Comparison of ENCODE assay signal across 8 cellular contexts in the genomic region with DNA sequence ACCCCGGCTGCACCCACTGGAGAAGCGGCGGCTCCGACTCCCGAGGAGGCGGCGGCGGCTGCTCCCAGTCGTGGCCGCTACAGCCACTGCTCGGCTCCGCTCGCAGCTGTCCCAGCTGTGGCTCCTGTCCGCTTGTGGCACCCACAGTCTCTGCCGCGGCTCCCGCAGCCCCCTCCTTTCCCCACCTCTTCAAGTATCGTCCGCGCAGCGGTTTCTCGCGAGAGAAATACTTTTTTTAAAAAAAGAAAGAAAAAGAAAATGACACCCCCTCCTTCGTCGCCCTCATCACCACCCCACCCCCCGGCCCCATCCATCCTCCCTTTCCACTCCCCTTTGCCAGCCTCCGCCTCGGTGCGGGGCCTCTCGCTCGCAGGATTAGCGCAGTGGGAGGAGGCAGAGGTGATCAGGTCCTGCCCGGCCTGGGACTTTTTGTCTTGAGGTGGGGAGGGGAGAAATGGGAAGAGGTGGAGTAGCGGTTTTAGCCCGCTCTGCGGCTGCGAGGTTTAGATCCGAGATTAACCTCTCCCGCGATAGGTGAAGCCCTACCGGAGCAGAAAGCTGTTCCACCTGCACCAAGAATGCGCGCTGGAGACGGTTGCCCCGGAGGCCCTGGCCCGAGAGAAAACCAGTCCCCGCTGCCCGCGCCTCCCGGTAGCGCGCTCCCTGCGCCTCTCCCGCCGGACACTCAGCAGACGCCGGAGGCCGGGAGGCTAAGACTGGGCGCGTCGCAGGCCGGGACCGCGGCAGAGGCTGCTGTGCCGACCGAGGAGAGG. TPM values are rescaled to one million over a fixed set of nuclear protein-coding genes. Genes with fewer than 3 reads are reported as not detected.
A peak's percentile ranks its signal among the peaks of the same experiment; 100 is the strongest.
DNase-seq lines count a peak whose midpoint lies in the region; ATAC-seq and TF ChIP-seq lines count a peak whose summit lies in the region.

Gene FBN1, minus strand, starts transcription at position 152 of the 773 bp plus-strand sequence. CDS start 940 bp downstream, outside the sequence.

- BruUV-seq in Caco-2 (replicated peaks; lab: Mats Ljungman, UMichigan) = no TSS peak

- TF ChIP-seq CTCF in Caco-2 (IDR thresholded peaks at IDR 0.05; ENCODE audit: insufficient read depth in 1 of 2, low read depth in 1 of 2, low read length in 1 of 2, severe bottlenecking in 1 of 2, unreplicated experiment in 1 of 2) (no peak), endodermal cell (conservative IDR thresholded peaks at IDR 0.05) (no peak), lower lobe of right lung (IDR thresholded peaks at IDR 0.05) (no peak)

- peak; percentile 88 for TF ChIP-seq POLR2A in GM18951 (IDR thresholded peaks at IDR 0.05; ENCODE audit: extremely low read depth, insufficient read depth, insufficient read length)

- H3K9me3 ChIP-seq in Caco-2 (no peaks in the 10 kb centered on the region), endodermal cell (ENCODE audit: control insufficient read depth, low read length) (no peaks in the 10 kb centered on the region), lower lobe of right lung (no peaks in the 10 kb centered on the region)

- no peak within 1 kb of the TSS for H3K27ac Mint-ChIP-seq in Caco-2 (ENCODE audit: unreplicated experiment)
- H3K27ac Mint-ChIP-seq in endodermal cell = no peak within 1 kb of the TSS

- no peaks in the 10 kb centered on the region for H3K27me3 ChIP-seq in Caco-2 (replicated peaks; ENCODE audit: control insufficient read depth, insufficient read depth, low read length)
- peaks cover 36% of the 10 kb centered on the region for H3K27me3 ChIP-seq in endodermal cell (ENCODE audit: control insufficient read depth, insufficient read depth, low read length, poor library complexity, severe bottlenecking)
- peaks cover 26% of the 10 kb centered on the region for H3K27me3 ChIP-seq in lower lobe of right lung (ENCODE audit: low read depth)

- H3K4me1 ChIP-seq in Caco-2 = no peaks in the 10 kb centered on the region
- peaks cover 3% of the 10 kb centered on the region for H3K4me1 ChIP-seq in endodermal cell (ENCODE audit: control insufficient read depth, insufficient read depth, low read length)
- H3K4me1 ChIP-seq in lower lobe of right lung = peaks cover 23% of the 10 kb centered on the region

- in situ Hi-C loops in GM18951 (cut with MboI; ENCODE audit: low sequenced_read_pairs, unreplicated experiment) = loop anchor here (25.0 kb wide), 1 partner anchor 283 kb away; no protein-coding TSS in a partner anchor

- H3K9me3 Mint-ChIP-seq in Caco-2 (ENCODE audit: unreplicated experiment) (no peaks in the 10 kb centered on the region), endodermal cell (no peaks in the 10 kb centered on the region)

- H3K4me1 Mint-ChIP-seq in Caco-2 (ENCODE audit: low read depth, unreplicated experiment) = no peaks in the 10 kb centered on the region
- H3K4me1 Mint-ChIP-seq in endodermal cell = peaks cover 11% of the 10 kb centered on the region

- intact Hi-C loops in Caco-2 (cut with micrococcal nuclease; ENCODE audit: unreplicated experiment) = loop anchor here (10.0 kb wide), 1 partner anchor 291 kb away; no protein-coding TSS in a partner anchor
- intact Hi-C loops in lower lobe of right lung (cut with DNase I) = no loop called here

- WGBS in endodermal cell (ENCODE audit: insufficient coverage in 1 of 2, insufficient read length in 1 of 2), 2 experiments = 1 to 2% methylated on average over 34 to 63 of the region's 66 CpGs

- peak within 1 kb of the TSS; percentile 54 for H3K9ac ChIP-seq in endodermal cell (ENCODE audit: extremely low read depth, low read length, poor library complexity, severe bottlenecking)

- peak within 1 kb of the TSS; percentile 49 for H3K4me3 Mint-ChIP-seq in Caco-2 (ENCODE audit: unreplicated experiment)
- H3K4me3 Mint-ChIP-seq in endodermal cell = peak within 1 kb of the TSS; percentile 64

- peak; percentile 52 for ATAC-seq in HG03095 (IDR thresholded peaks at IDR 0.05; ENCODE audit: unreplicated experiment)
- peak; percentile 78 to 83 for ATAC-seq in lower lobe of right lung

- POLR2A ChIA-PET in Caco-2 (lab: Charles Lee) = no interaction called here

- H3K36me3 Mint-ChIP-seq in Caco-2 (ENCODE audit: insufficient read depth, unreplicated experiment) = no peaks in the 10 kb centered on the region
- no peaks in the 10 kb centered on the region for H3K36me3 Mint-ChIP-seq in endodermal cell (ENCODE audit: low read depth)

- H3K4me3 ChIP-seq in Caco-2 (ENCODE audit: low read depth, low read length) = peak within 1 kb of the TSS; percentile 24
- peak within 1 kb of the TSS; percentile 91 for H3K4me3 ChIP-seq in endodermal cell (ENCODE audit: low read length)
- peak within 1 kb of the TSS; percentile 72 for H3K4me3 ChIP-seq in lower lobe of right lung

- CTCF ChIA-PET in Caco-2 (lab: Charles Lee) = no interaction called here

- H3K27me3 Mint-ChIP-seq in Caco-2 (ENCODE audit: insufficient read depth, unreplicated experiment) (peaks cover 7% of the 10 kb centered on the region), endodermal cell (ENCODE audit: insufficient read depth) (peaks cover 55% of the 10 kb centered on the region)

- DNase-seq in Caco-2 = peak in 1 of 2 experiments; percentile 8
- DNase-seq in SK-N-DZ (ENCODE audit: low spot score) = peak; percentile 85
- DNase-seq in endodermal cell = peak; percentile 90
- peak; percentile 46 for DNase-seq in lower lobe of right lung
- DNase-seq in stromal cell of bone marrow (ENCODE audit: low read depth) = peak; percentile 89
- no peak for DNase-seq in GDM1 (lab: John Stamatoyannopoulos, UW)

- no peaks in the 10 kb centered on the region for H3K36me3 ChIP-seq in Caco-2 (ENCODE audit: control insufficient read depth, insufficient read depth, low read length)
- H3K36me3 ChIP-seq in endodermal cell (ENCODE audit: control insufficient read depth, insufficient read depth, low read length) = no peaks in the 10 kb centered on the region
- no peaks in the 10 kb centered on the region for H3K36me3 ChIP-seq in lower lobe of right lung

- H3K27ac ChIP-seq in endodermal cell (ENCODE audit: low read depth, low read length) = no peak within 1 kb of the TSS
- H3K27ac ChIP-seq in lower lobe of right lung = peak within 1 kb of the TSS; percentile 86

RNA-seq across cellular contexts. Expression of gene FBN1, which starts in this region (rescaled TPM):
- total RNA-seq in Caco-2 (2022) (0.21 and 0.43 TPM in 2 replicates), endodermal cell (1 to 10 TPM; 5.5 to 5.9 TPM), lower lobe of right lung (75.3 TPM)
- 8.9 and 11.2 TPM in 2 replicates for polyA plus RNA-seq in SK-N-DZ (2014; cell fraction: cytosol; rRNA removed)
- polyA plus RNA-seq in SK-N-DZ (2014; cell fraction: nucleus; rRNA removed) = 8.1 and 14.6 TPM in 2 replicates
- polyA plus RNA-seq in endodermal cell (2013, experiment 1 of 2) = 13.3 TPM
- polyA plus RNA-seq in endodermal cell (2013, experiment 2 of 2) = 13.1 TPM

Comparison
In these comparisons a context has a peak if more than half of its experiments do, and no peak if none do; other contexts are left out.
1. RNA of gene FBN1 (total RNA-seq): 75.3 TPM in lower lobe of right lung (single experiment); 5.5 to 5.9 TPM in endodermal cell and 0.21 to 0.43 TPM in Caco-2; every median in the first group is over 10 times any median in the second.
2. H3K4me3 ChIP-seq: peak in every context shown above with its lines; median percentile 91 in endodermal cell; 72 in lower lobe of right lung; 24 in Caco-2.